ENCODE assay signal across 7 cellular contexts in genomic region chr14:67359775-67360468, GRCh38. TPM values are rescaled to one million over a fixed set of nuclear protein-coding genes. Genes with fewer than 3 reads are reported as not detected.
DNase-seq lines count a peak whose midpoint lies in the region; ATAC-seq and TF ChIP-seq lines count a peak whose summit lies in the region.

Gene ATP6V1D (minus strand): TSS chr14:67359804. CDS start chr14:67359698, 106 bp downstream.
Gene EIF2S1 (plus strand): TSS chr14:67360328. CDS start chr14:67364768, 4,440 bp downstream.

- no peaks in the 10 kb centered on the region for H3K9me2 ChIP-seq in hepatocyte (replicated peaks; ENCODE audit: insufficient read depth)

- no peaks in the 10 kb centered on the region for H3K9me3 ChIP-seq in hepatocyte (ENCODE audit: low read depth)

- H3K27ac ChIP-seq in hepatocyte: peak within 1 kb of the TSS; percentile 94

- H3K79me2 ChIP-seq in hepatocyte: peaks cover 86% of the 10 kb centered on the region

- under 1% methylated on average over 47 of the region's 47 CpGs for WGBS in hepatocyte (ENCODE audit: low lambda C conversion rate, missing lambda C conversion rate)

- H3K36me3 ChIP-seq in hepatocyte (replicated peaks; ENCODE audit: insufficient read depth, low read depth): no peaks in the 10 kb centered on the region

- peak within 1 kb of the TSS; percentile 59 for H2AFZ ChIP-seq in hepatocyte

- H3K27me3 ChIP-seq in hepatocyte: no peaks in the 10 kb centered on the region

- peak within 1 kb of the TSS; percentile 48 for H3K4me3 ChIP-seq in hepatocyte

- peaks cover 8% of the 10 kb centered on the region for H4K20me1 ChIP-seq in hepatocyte (ENCODE audit: insufficient read depth, poor library complexity, severe bottlenecking)

- H3K4me2 ChIP-seq in hepatocyte: peak within 1 kb of the TSS; percentile 90

- H3K4me1 ChIP-seq in hepatocyte (ENCODE audit: insufficient read depth): peaks cover 30% of the 10 kb centered on the region

- ATAC-seq in GM18502 (IDR thresholded peaks at IDR 0.05; ENCODE audit: poor library complexity, unreplicated experiment) (peak; percentile 90), HG02973 (IDR thresholded peaks at IDR 0.05; ENCODE audit: unreplicated experiment) (peak; percentile 89)

- DNase-seq in NCI-H2029 (lab: John Stamatoyannopoulos, UW) (peak; percentile 92), T-helper 9 cell (peak; percentile 98), astrocyte of the hippocampus (ENCODE audit: low read depth, low spot score) (peak; percentile 100), hepatocyte (ENCODE audit: low spot score) (peak; percentile 100), retina (peak; percentile 100)

- peak; percentile 100 for TF ChIP-seq CTCF in hepatocyte (IDR thresholded peaks at IDR 0.05; ENCODE audit: poor library complexity)

RNA-seq across cellular contexts. Expression of gene ATP6V1D, which starts in this region (rescaled TPM):
- 86.7 and 95.5 TPM in 2 replicates for total RNA-seq in hepatocyte
- 132 and 145 TPM in 2 replicates for polyA plus RNA-seq in hepatocyte

RNA-seq across cellular contexts. Expression of gene EIF2S1, which starts in this region (rescaled TPM):
- 106 and 108 TPM in 2 replicates for total RNA-seq in hepatocyte
- polyA plus RNA-seq in hepatocyte: 109 and 123 TPM in 2 replicates

Comparison
In these comparisons a context has a peak if more than half of its experiments do, and no peak if none do; other contexts are left out.
1. Peak in every context shown above with its lines: DNase-seq, ATAC-seq, H3K4me3 ChIP-seq and H3K27ac ChIP-seq.